8 cellular contexts compared by ENCODE assay signal in the genomic region with DNA sequence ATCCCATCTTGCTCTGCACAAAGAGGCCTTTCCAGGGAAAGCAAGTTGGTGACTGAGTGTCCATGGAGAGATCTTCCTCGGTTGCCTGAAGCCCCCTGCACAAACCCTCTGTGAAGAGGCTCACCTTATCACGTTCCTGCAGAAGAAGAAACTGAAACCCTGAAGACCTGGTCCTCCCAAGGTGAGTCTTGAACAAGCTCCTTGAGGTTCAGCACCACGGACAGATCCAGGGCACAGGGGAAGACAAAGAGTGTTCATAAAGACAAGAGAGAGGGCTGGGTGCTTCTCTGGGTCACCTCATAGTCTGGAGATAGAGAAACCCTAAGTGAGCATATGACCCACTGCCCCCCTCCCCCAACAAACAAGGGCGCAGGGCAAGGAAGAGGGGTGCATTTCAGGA.
DNase-seq lines count a peak whose midpoint lies in the region; ATAC-seq lines count a peak whose summit lies in the region.

No MANE protein-coding gene starts in this region.

- H3K36me3 Mint-ChIP-seq in stimulated activated effector memory CD8-positive, alpha-beta T cell treated with anti-CD3 and anti-CD28 coated beads, Interleukin-12 subunit alpha, Interleukin-12 subunit beta, amount 100 ng/mL, for 72 hours: no peaks in the 10 kb centered on the region

- H3K4me3 Mint-ChIP-seq in stimulated activated effector memory CD8-positive, alpha-beta T cell treated with anti-CD3 and anti-CD28 coated beads, Interleukin-12 subunit alpha, Interleukin-12 subunit beta, amount 100 ng/mL, for 72 hours: no peak overlapping the region

- H3K27ac Mint-ChIP-seq in stimulated activated effector memory CD8-positive, alpha-beta T cell treated with anti-CD3 and anti-CD28 coated beads, Interleukin-12 subunit alpha, Interleukin-12 subunit beta, amount 100 ng/mL, for 72 hours: no peak overlapping the region

- DNase-seq in CD1c-positive myeloid dendritic cell (ENCODE audit: extremely low spot score) (peak; percentile 7), HuH-7.5 (ENCODE audit: low spot score) (peak; percentile 43), glomerular visceral epithelial cell (ENCODE audit: extremely low spot score) (peak; percentile 54), NCI-H446 (lab: John Stamatoyannopoulos, UW) (no peak), NCI-H2196 (lab: John Stamatoyannopoulos, UW; ENCODE audit: unreplicated experiment) (no peak)
- peak; percentile 66 for DNase-seq in activated CD8-positive, alpha-beta memory T cell treated with anti-CD3 and anti-CD28 coated beads for 24 hours
- peak; percentile 10 to 62 for DNase-seq in stimulated activated effector memory CD8-positive, alpha-beta T cell treated with anti-CD3 and anti-CD28 coated beads, Interleukin-12 subunit alpha, Interleukin-12 subunit beta, amount 100 ng/mL, for 72 hours (ENCODE audit: low spot score in 2 of 2)

- ATAC-seq in stimulated activated effector memory CD8-positive, alpha-beta T cell treated with anti-CD3 and anti-CD28 coated beads, Interleukin-12 subunit alpha, Interleukin-12 subunit beta, amount 100 ng/mL, for 72 hours: no peak
- ATAC-seq in HG03196 (IDR thresholded peaks at IDR 0.05; ENCODE audit: unreplicated experiment): no peak

- H3K9me3 Mint-ChIP-seq in stimulated activated effector memory CD8-positive, alpha-beta T cell treated with anti-CD3 and anti-CD28 coated beads, Interleukin-12 subunit alpha, Interleukin-12 subunit beta, amount 100 ng/mL, for 72 hours: peaks cover 3% of the 10 kb centered on the region

- H3K4me1 Mint-ChIP-seq in stimulated activated effector memory CD8-positive, alpha-beta T cell treated with anti-CD3 and anti-CD28 coated beads, Interleukin-12 subunit alpha, Interleukin-12 subunit beta, amount 100 ng/mL, for 72 hours: no peaks in the 10 kb centered on the region

Comparison
In these comparisons a context has a peak if more than half of its experiments do, and no peak if none do; other contexts are left out.
1. DNase-seq: peak in CD1c-positive myeloid dendritic cell (single experiment), HuH-7.5 (single experiment), activated CD8-positive, alpha-beta memory T cell treated with anti-CD3 and anti-CD28 coated beads for 24 hours (single experiment), glomerular visceral epithelial cell (single experiment) and stimulated activated effector memory CD8-positive, alpha-beta T cell treated with anti-CD3 and anti-CD28 coated beads, Interleukin-12 subunit alpha, Interleukin-12 subunit beta, amount 100 ng/mL, for 72 hours (2 of 2); none in NCI-H446 (0 of 2) and NCI-H2196 (single experiment).